In genomic region chr12:14982986-14983385, GRCh38 we compare ENCODE assay signal across 20 cellular contexts. TPM values are rescaled to one million over a fixed set of nuclear protein-coding genes. Genes with fewer than 3 reads are reported as not detected.
DNase-seq lines count a peak whose midpoint lies in the region; ATAC-seq and TF ChIP-seq lines count a peak whose summit lies in the region.
"Had no signal": no experiment of that assay in that cellular context is flagged by ENCODE, and none has a peak within 500 bp of the region (broad histone marks: within the 10 kb centered on the region; RNA-seq: fewer than 3 reads in every experiment).

No MANE protein-coding gene starts in this region.

- TF ChIP-seq RAD21 in IMR-90 (IDR thresholded peaks at IDR 0.05; ENCODE audit: low read length) (no peak), SK-N-SH (IDR thresholded peaks at IDR 0.05; ENCODE audit: low read length) (no peak)

- H3K4me3 Mint-ChIP-seq in activated T-helper 17 cell treated with anti-CD3 and anti-CD28 coated beads, Interleukin-2, amount 50 U/mL, for 72 hours: peak overlapping the region; percentile 42
- H3K4me3 Mint-ChIP-seq: WTC11 had no signal

- no peak overlapping the region for H3K56ac ChIP-seq in IMR-90 (ENCODE audit: extremely low read depth, insufficient read depth, low read length)

- H3K9ac ChIP-seq in IMR-90 (ENCODE audit: low read depth, low read length) (no peak overlapping the region), SK-N-SH (no peak overlapping the region)

- no peak overlapping the region for H4K8ac ChIP-seq in IMR-90 (ENCODE audit: low read depth in 2 of 2, low read length in 2 of 2)

- H3K27me3 Mint-ChIP-seq in activated T-helper 17 cell treated with anti-CD3 and anti-CD28 coated beads, Interleukin-2, amount 50 U/mL, for 72 hours: no peaks in the 10 kb centered on the region

- CTCF ChIA-PET in GM10248 (lab: Yijun Ruan, JAX) (interaction anchor here (1.0 to 3.2 kb wide), 3 partner anchors 9 to 214 kb away, joined by 4 to 17 read pairs (median 4); no protein-coding TSS in a partner anchor), IMR-90 (lab: Yijun Ruan, JAX) (no interaction called here), SK-N-SH (lab: Yijun Ruan, JAX) (interaction anchor here (1.1 to 1.2 kb wide), 2 partner anchors 13 to 239 kb away, joined by 3 to 4 read pairs; partner anchors contain the start of gene RERG)

- H3K14ac ChIP-seq in IMR-90 (replicated peaks; ENCODE audit: low read depth, low read length): no peak overlapping the region

- no peak for TF ChIP-seq CTCF in GM10248 (IDR thresholded peaks at IDR 0.05; ENCODE audit: control extremely low read depth, extremely low read depth, low read depth, missing control alignments)
- TF ChIP-seq CTCF in IMR-90 (conservative IDR thresholded peaks at IDR 0.05; ENCODE audit: low read depth, low read length): no peak
- no peak for TF ChIP-seq CTCF in SK-N-SH (IDR thresholded peaks at IDR 0.05)
- TF ChIP-seq CTCF in right lobe of liver (IDR thresholded peaks at IDR 0.05): no peak

- peaks cover 22% of the 10 kb centered on the region for H3K4me1 Mint-ChIP-seq in activated T-helper 17 cell treated with anti-CD3 and anti-CD28 coated beads, Interleukin-2, amount 50 U/mL, for 72 hours

- peak overlapping the region; percentile 42 for H3K27ac Mint-ChIP-seq in activated T-helper 17 cell treated with anti-CD3 and anti-CD28 coated beads, Interleukin-2, amount 50 U/mL, for 72 hours
- H3K27ac Mint-ChIP-seq: WTC11 had no signal

- H3K9me1 ChIP-seq in IMR-90 (ENCODE audit: insufficient read depth, low read length): no peaks in the 10 kb centered on the region

- H3K36me3 Mint-ChIP-seq in activated T-helper 17 cell treated with anti-CD3 and anti-CD28 coated beads, Interleukin-2, amount 50 U/mL, for 72 hours (ENCODE audit: low read depth): no peaks in the 10 kb centered on the region
- H3K36me3 Mint-ChIP-seq: WTC11 had no signal

- dilution Hi-C loops in IMR-90 (cut with HindIII; ENCODE audit: low sequenced_read_pairs, unreplicated experiment): no loop called here

- peak overlapping the region; percentile 49 for H4K5ac ChIP-seq in IMR-90 (ENCODE audit: low read depth, low read length)

- no peak overlapping the region for H2BK120ac ChIP-seq in IMR-90 (ENCODE audit: low read depth, low read length)

- H3K36me3 ChIP-seq in IMR-90 (ENCODE audit: control insufficient read depth, insufficient read depth, low read length) (no peaks in the 10 kb centered on the region), SK-N-SH (replicated peaks in 1 of 2; ENCODE audit: control insufficient read depth in 1 of 2, insufficient read depth in 2 of 2, low read length in 1 of 2) (no peaks in the 10 kb centered on the region), right lobe of liver (no peaks in the 10 kb centered on the region)
- H3K36me3 ChIP-seq: cardiac muscle cell, gastrocnemius medialis had no signal

- in situ Hi-C loops in IMR-90 (cut with MboI; ENCODE audit: low sequenced_read_pairs): loop anchor here (25.0 kb wide), 1 partner anchor 746 kb away; no protein-coding TSS in a partner anchor

- intact Hi-C loops in IMR-90 (cut with micrococcal nuclease) (no loop called here), right lobe of liver (cut with DNase I) (no loop called here)

- H2AFZ ChIP-seq in IMR-90 (replicated peaks; ENCODE audit: low read length, poor library complexity): no peak overlapping the region
- no peak overlapping the region for H2AFZ ChIP-seq in SK-N-SH (ENCODE audit: low read depth)

- H4K91ac ChIP-seq in IMR-90 (ENCODE audit: insufficient read depth, low read depth, low read length): no peak overlapping the region

- no TSS peak for BruUV-seq in IMR-90 (replicated peaks; lab: Mats Ljungman, UMichigan)

- H2BK15ac ChIP-seq in IMR-90 (ENCODE audit: low read depth, low read length): no peak overlapping the region

- peaks cover 2% of the 10 kb centered on the region; the same call in 1 of the 2 replicates for H3K4me1 ChIP-seq in IMR-90 (ENCODE audit: control insufficient read depth, insufficient read depth, low read length)
- no peaks in the 10 kb centered on the region for H3K4me1 ChIP-seq in SK-N-SH (ENCODE audit: control insufficient read depth in 1 of 2, insufficient read depth in 2 of 2, low read depth in 1 of 2, low read length in 1 of 2)
- no peaks in the 10 kb centered on the region for H3K4me1 ChIP-seq in right lobe of liver
- H3K4me1 ChIP-seq: gastrocnemius medialis had no signal

- no peak for TF ChIP-seq EP300 in SK-N-SH (IDR thresholded peaks at IDR 0.05; ENCODE audit: borderline replicate concordance in 1 of 2, low read depth in 1 of 2, low read length in 1 of 2)

- H3K18ac ChIP-seq in IMR-90 (ENCODE audit: low read depth, low read length): no peak overlapping the region; the same call in 1 of the 2 replicates

- H3K27me3 ChIP-seq in IMR-90 (ENCODE audit: control insufficient read depth, insufficient read depth, low read length): peaks cover 3% of the 10 kb centered on the region; the same call in 1 of the 2 replicates
- no peaks in the 10 kb centered on the region for H3K27me3 ChIP-seq in SK-N-SH (ENCODE audit: insufficient read depth)
- no peaks in the 10 kb centered on the region for H3K27me3 ChIP-seq in right lobe of liver
- H3K27me3 ChIP-seq: cardiac muscle cell, gastrocnemius medialis had no signal

- H3K4me2 ChIP-seq in IMR-90 (ENCODE audit: low read depth, low read length) (no peak overlapping the region), SK-N-SH (no peak overlapping the region)
- H3K4me2 ChIP-seq: smooth muscle cell had no signal

- TF ChIP-seq POLR2A in IMR-90 (IDR thresholded peaks at IDR 0.05; ENCODE audit: low read depth, low read length): no peak
- TF ChIP-seq POLR2A in right lobe of liver (IDR thresholded peaks at IDR 0.05): no peak

- no peak overlapping the region for H2BK20ac ChIP-seq in IMR-90 (ENCODE audit: low read depth, low read length)

- H2AK5ac ChIP-seq in IMR-90 (ENCODE audit: low read depth, low read length): no peak overlapping the region

- H3K4ac ChIP-seq in IMR-90 (ENCODE audit: low read depth, low read length): no peak overlapping the region

- H3K9me3 Mint-ChIP-seq in activated T-helper 17 cell treated with anti-CD3 and anti-CD28 coated beads, Interleukin-2, amount 50 U/mL, for 72 hours: no peaks in the 10 kb centered on the region
- H3K9me3 Mint-ChIP-seq: WTC11 had no signal

- no peak overlapping the region for H2AK9ac ChIP-seq in IMR-90 (replicated peaks; ENCODE audit: low read depth, low read length, poor library complexity)

- no peak for ATAC-seq in IMR-90 (ENCODE audit: low read depth)
- no peak for ATAC-seq in activated T-helper 17 cell treated with anti-CD3 and anti-CD28 coated beads, Interleukin-2, amount 50 U/mL, for 72 hours (replicated peaks)
- no peak for ATAC-seq in right lobe of liver
- ATAC-seq: gastrocnemius medialis, HCT116, WTC11 had no signal

- WGBS in IMR-90 (ENCODE audit: extremely low coverage in 2 of 2, insufficient read length in 1 of 2), 2 experiments: no CpG with 5 or more reads among the region's 2 CpGs
- 42% methylated on average over 2 of the region's 2 CpGs for WGBS in SK-N-SH (ENCODE audit: low lambda C conversion rate)
- WGBS in right lobe of liver (ENCODE audit: insufficient coverage, low coverage, low lambda C conversion rate, missing lambda C conversion rate): 29% methylated on average over 2 of the region's 2 CpGs

- DNase-seq in CD1c-positive myeloid dendritic cell (ENCODE audit: extremely low spot score): peak; percentile 43
- peak; percentile 15 for DNase-seq in GM10248 (ENCODE audit: extremely low spot score)
- no peak for DNase-seq in IMR-90
- DNase-seq in LoVo (ENCODE audit: low spot score): no peak
- DNase-seq in NCI-H524 (lab: John Stamatoyannopoulos, UW): no peak
- DNase-seq in SK-N-SH: no peak
- DNase-seq in right lobe of liver: no peak
- DNase-seq: gastrocnemius medialis, NCI-H1105, OCI-M1 had no signal

- no peak overlapping the region for H3K4me3 ChIP-seq in IMR-90 (ENCODE audit: insufficient read depth, low read depth, low read length)
- H3K4me3 ChIP-seq in SK-N-SH (ENCODE audit: low read depth in 2 of 2, low read length in 1 of 2): no peak overlapping the region
- H3K4me3 ChIP-seq in right lobe of liver: no peak overlapping the region
- H3K4me3 ChIP-seq: cardiac muscle cell, gastrocnemius medialis, SK-N-MC, smooth muscle cell had no signal

- no peaks in the 10 kb centered on the region for H3K9me2 ChIP-seq in SK-N-SH

- no peaks in the 10 kb centered on the region for H3K79me1 ChIP-seq in IMR-90 (ENCODE audit: low read depth in 1 of 2, low read length in 2 of 2)

- H3K23ac ChIP-seq in IMR-90 (ENCODE audit: low read depth, low read length): no peak overlapping the region

- H3K9me3 ChIP-seq in IMR-90 (ENCODE audit: control insufficient read depth, insufficient read depth, low read length): no peaks in the 10 kb centered on the region
- 0 out of 2 replicates have a peak, but pooled peaks cover 6% of the 10 kb centered on the region for H3K9me3 ChIP-seq in SK-N-SH
- no peaks in the 10 kb centered on the region for H3K9me3 ChIP-seq in right lobe of liver
- H3K9me3 ChIP-seq: gastrocnemius medialis had no signal

- POLR2A ChIA-PET in GM10248 (lab: Yijun Ruan, JAX): interaction anchor here (0.6 kb wide), 1 partner anchor 11 kb away, joined by 7 read pairs; no protein-coding TSS in a partner anchor
- POLR2A ChIA-PET in IMR-90 (lab: Charles Lee; ENCODE audit: unreplicated experiment): no interaction called here
- POLR2A ChIA-PET in SK-N-SH (lab: Yijun Ruan, JAX): no interaction called here

- H3K79me2 ChIP-seq in SK-N-SH (ENCODE audit: insufficient read depth): no peaks in the 10 kb centered on the region

- H3F3A ChIP-seq in SK-N-SH (replicated peaks; ENCODE audit: insufficient read depth): no peaks in the 10 kb centered on the region

- H2BK5ac ChIP-seq in IMR-90 (ENCODE audit: low read depth, low read length, poor library complexity, severe bottlenecking): peak overlapping the region; percentile 60

- H3K27ac ChIP-seq in IMR-90 (ENCODE audit: insufficient read depth, low read length) (peak overlapping the region; percentile 69; the same call in 1 of the 2 replicates), SK-N-SH (ENCODE audit: low read depth in 2 of 2, low read length in 1 of 2) (no peak overlapping the region), right lobe of liver (no peak overlapping the region)
- H3K27ac ChIP-seq: C4-2B, cardiac muscle cell, gastrocnemius medialis, SK-N-MC had no signal

- no peaks in the 10 kb centered on the region for H4K20me1 ChIP-seq in IMR-90 (ENCODE audit: insufficient read depth, low read length)
- no peaks in the 10 kb centered on the region for H4K20me1 ChIP-seq in SK-N-SH (ENCODE audit: insufficient read depth)

RNA-seq across cellular contexts. Expression of gene PDE6H, which starts 10.1 kb away (rescaled TPM):
- total RNA-seq in IMR-90 (2012; rRNA removed) (not detected in 2 replicates), right lobe of liver (not detected)
- polyA plus RNA-seq in IMR-90 (2012; rRNA removed) (not detected in 2 replicates), SK-N-SH (2012; rRNA removed) (not detected in 2 replicates)
- not detected in 2 replicates for polyA plus RNA-seq in IMR-90 (2012; cell fraction: cytosol; rRNA removed)
- polyA plus RNA-seq in IMR-90 (2012; cell fraction: nucleus; rRNA removed; ENCODE audit: low replicate concordance): not detected in 2 replicates
- total RNA-seq in activated T-helper 17 cell treated with anti-CD3 and anti-CD28 coated beads, Interleukin-2, amount 50 U/mL, for 72 hours: not detected
- not detected in 2 replicates for polyA plus RNA-seq in SK-N-SH (2012; cell fraction: cytosol; rRNA removed)
- polyA plus RNA-seq in SK-N-SH (2012; cell fraction: nucleus; rRNA removed): 0.10 TPM in 1 of 2 replicates, not detected in the other
- total RNA-seq: cardiac muscle cell, endothelial cell of umbilical vein, gastrocnemius medialis, omental fat pad, smooth muscle cell, subcutaneous adipose tissue, WTC11 had no signal
- polyA plus RNA-seq: cardiac muscle cell, endothelial cell of umbilical vein, smooth muscle cell had no signal

RNA-seq across cellular contexts. Expression of gene ARHGDIB, which starts 21.6 kb away (rescaled TPM):
- total RNA-seq in IMR-90 (2012; rRNA removed) (24.9 and 28.1 TPM in 2 replicates), right lobe of liver (10 to 100 TPM; 17.2 to 58.1 (median 31.9) TPM)
- polyA plus RNA-seq in IMR-90 (2012; rRNA removed) (30.7 and 31.8 TPM in 2 replicates), SK-N-SH (2012; rRNA removed) (362 and 393 TPM in 2 replicates)
- polyA plus RNA-seq in IMR-90 (2012; cell fraction: cytosol; rRNA removed): 14.3 and 33.3 TPM in 2 replicates
- polyA plus RNA-seq in IMR-90 (2012; cell fraction: nucleus; rRNA removed; ENCODE audit: low replicate concordance): 4.4 and 8.4 TPM in 2 replicates
- total RNA-seq in activated T-helper 17 cell treated with anti-CD3 and anti-CD28 coated beads, Interleukin-2, amount 50 U/mL, for 72 hours: 100 to 1,000 TPM; 691 to 930 TPM
- polyA plus RNA-seq in SK-N-SH (2012; cell fraction: cytosol; rRNA removed): 353 and 368 TPM in 2 replicates
- 212 and 243 TPM in 2 replicates for polyA plus RNA-seq in SK-N-SH (2012; cell fraction: nucleus; rRNA removed)

RNA-seq across cellular contexts. Expression of gene ERP27, which starts 44.6 kb away (rescaled TPM):
- total RNA-seq in IMR-90 (2012; rRNA removed) (not detected in 2 replicates), right lobe of liver (1 to 10 TPM in 1 of 6 experiments, under 1 TPM in 3, not detected in 2; 0.26 to 1.0 (median 0.39) TPM)
- polyA plus RNA-seq in IMR-90 (2012; rRNA removed) (not detected in 2 replicates), SK-N-SH (2012; rRNA removed) (0.64 and 1.1 TPM in 2 replicates)
- polyA plus RNA-seq in IMR-90 (2012; cell fraction: cytosol; rRNA removed): not detected in 2 replicates
- polyA plus RNA-seq in IMR-90 (2012; cell fraction: nucleus; rRNA removed; ENCODE audit: low replicate concordance): not detected in 2 replicates
- 1 to 10 TPM; 5.2 to 9.4 TPM for total RNA-seq in activated T-helper 17 cell treated with anti-CD3 and anti-CD28 coated beads, Interleukin-2, amount 50 U/mL, for 72 hours
- 1.2 and 1.7 TPM in 2 replicates for polyA plus RNA-seq in SK-N-SH (2012; cell fraction: cytosol; rRNA removed)
- 0.22 and 0.58 TPM in 2 replicates for polyA plus RNA-seq in SK-N-SH (2012; cell fraction: nucleus; rRNA removed)
- total RNA-seq: cardiac muscle cell, WTC11 had no signal
- polyA plus RNA-seq: cardiac muscle cell had no signal

Comparison
In these comparisons a context has a peak if more than half of its experiments do, and no peak if none do; other contexts are left out.
1. DNase-seq: peak in CD1c-positive myeloid dendritic cell (single experiment) and GM10248 (single experiment); none in IMR-90 (single experiment), LoVo (single experiment), NCI-H524 (0 of 2), SK-N-SH (single experiment) and right lobe of liver (0 of 3).
2. RNA of gene ARHGDIB, which starts 21.6 kb away (total RNA-seq): 691 to 930 TPM in activated T-helper 17 cell treated with anti-CD3 and anti-CD28 coated beads, Interleukin-2, amount 50 U/mL, for 72 hours; 17.2 to 58.1 TPM in right lobe of liver and 24.9 to 28.1 TPM in IMR-90; every median in the first group is over 10 times any median in the second.